2 cellular contexts compared by ENCODE assay signal in the genomic region with DNA sequence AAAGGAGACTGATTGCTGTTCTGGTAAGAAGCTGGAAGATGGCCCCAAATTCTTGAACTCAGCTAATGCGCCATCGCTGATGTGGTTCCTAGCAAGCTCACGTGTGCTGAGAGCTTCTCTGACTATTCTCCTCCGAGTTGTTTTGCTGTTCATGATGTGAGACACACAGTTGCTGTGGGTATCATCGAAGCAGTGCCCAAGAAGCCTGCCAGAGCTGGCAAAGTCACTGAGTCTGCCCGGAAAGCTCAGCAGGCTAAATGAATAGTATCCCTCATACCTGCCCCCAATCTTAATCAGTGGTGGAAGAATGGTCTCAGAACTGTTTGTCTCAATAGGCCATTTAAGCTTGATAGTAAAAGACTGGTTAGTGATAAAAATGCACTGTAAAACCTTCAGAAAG.
TF ChIP-seq lines count a peak whose summit lies in the region.

No MANE protein-coding gene starts in this region.

TF ChIP-seq in WTC11, 78 proteins besides CTCF, POLR2A, EP300 and RAD21 (continued from another document):
- TF ChIP-seq, protein P1, sequence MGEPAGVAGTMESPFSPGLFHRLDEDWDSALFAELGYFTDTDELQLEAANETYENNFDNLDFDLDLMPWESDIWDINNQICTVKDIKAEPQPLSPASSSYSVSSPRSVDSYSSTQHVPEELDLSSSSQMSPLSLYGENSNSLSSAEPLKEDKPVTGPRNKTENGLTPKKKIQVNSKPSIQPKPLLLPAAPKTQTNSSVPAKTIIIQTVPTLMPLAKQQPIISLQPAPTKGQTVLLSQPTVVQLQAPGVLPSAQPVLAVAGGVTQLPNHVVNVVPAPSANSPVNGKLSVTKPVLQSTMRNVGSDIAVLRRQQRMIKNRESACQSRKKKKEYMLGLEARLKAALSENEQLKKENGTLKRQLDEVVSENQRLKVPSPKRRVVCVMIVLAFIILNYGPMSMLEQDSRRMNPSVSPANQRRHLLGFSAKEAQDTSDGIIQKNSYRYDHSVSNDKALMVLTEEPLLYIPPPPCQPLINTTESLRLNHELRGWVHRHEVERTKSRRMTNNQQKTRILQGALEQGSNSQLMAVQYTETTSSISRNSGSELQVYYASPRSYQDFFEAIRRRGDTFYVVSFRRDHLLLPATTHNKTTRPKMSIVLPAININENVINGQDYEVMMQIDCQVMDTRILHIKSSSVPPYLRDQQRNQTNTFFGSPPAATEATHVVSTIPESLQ (CRISPR knock-in tag; IDR thresholded peaks at IDR 0.05), result no peak
- TF ChIP-seq, protein P2, sequence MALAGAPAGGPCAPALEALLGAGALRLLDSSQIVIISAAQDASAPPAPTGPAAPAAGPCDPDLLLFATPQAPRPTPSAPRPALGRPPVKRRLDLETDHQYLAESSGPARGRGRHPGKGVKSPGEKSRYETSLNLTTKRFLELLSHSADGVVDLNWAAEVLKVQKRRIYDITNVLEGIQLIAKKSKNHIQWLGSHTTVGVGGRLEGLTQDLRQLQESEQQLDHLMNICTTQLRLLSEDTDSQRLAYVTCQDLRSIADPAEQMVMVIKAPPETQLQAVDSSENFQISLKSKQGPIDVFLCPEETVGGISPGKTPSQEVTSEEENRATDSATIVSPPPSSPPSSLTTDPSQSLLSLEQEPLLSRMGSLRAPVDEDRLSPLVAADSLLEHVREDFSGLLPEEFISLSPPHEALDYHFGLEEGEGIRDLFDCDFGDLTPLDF (CRISPR knock-in tag; IDR thresholded peaks at IDR 0.05), result no peak
- no peak for TF ChIP-seq OVOL2 (CRISPR knock-in tag; IDR thresholded peaks at IDR 0.05; ENCODE audit: borderline replicate concordance)
- TF ChIP-seq, protein P3, sequence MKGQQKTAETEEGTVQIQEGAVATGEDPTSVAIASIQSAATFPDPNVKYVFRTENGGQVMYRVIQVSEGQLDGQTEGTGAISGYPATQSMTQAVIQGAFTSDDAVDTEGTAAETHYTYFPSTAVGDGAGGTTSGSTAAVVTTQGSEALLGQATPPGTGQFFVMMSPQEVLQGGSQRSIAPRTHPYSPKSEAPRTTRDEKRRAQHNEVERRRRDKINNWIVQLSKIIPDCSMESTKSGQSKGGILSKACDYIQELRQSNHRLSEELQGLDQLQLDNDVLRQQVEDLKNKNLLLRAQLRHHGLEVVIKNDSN (CRISPR knock-in tag; IDR thresholded peaks at IDR 0.05), result no peak
- no peak for TF ChIP-seq ZBTB21 (CRISPR knock-in tag; IDR thresholded peaks at IDR 0.05; ENCODE audit: borderline replicate concordance)
- TF ChIP-seq ZNF671 (CRISPR knock-in tag; IDR thresholded peaks at IDR 0.05), result no peak
- TF ChIP-seq, protein P4, sequence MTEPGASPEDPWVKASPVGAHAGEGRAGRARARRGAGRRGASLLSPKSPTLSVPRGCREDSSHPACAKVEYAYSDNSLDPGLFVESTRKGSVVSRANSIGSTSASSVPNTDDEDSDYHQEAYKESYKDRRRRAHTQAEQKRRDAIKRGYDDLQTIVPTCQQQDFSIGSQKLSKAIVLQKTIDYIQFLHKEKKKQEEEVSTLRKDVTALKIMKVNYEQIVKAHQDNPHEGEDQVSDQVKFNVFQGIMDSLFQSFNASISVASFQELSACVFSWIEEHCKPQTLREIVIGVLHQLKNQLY (CRISPR knock-in tag; IDR thresholded peaks at IDR 0.05), result no peak
- no peak for TF ChIP-seq ZNF416 (CRISPR knock-in tag; IDR thresholded peaks at IDR 0.05)
- TF ChIP-seq ZNF317 (CRISPR knock-in tag; IDR thresholded peaks at IDR 0.05; ENCODE audit: borderline replicate concordance, low read depth), result no peak

TF ChIP-seq in H1, 55 proteins besides CTCF, POLR2A, EP300 and RAD21 (continued from another document):
- TF ChIP-seq, protein P5, sequence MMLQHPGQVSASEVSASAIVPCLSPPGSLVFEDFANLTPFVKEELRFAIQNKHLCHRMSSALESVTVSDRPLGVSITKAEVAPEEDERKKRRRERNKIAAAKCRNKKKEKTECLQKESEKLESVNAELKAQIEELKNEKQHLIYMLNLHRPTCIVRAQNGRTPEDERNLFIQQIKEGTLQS (IDR thresholded peaks at IDR 0.05; ENCODE audit: insufficient read depth, low read depth, low read length), result no peak
- TF ChIP-seq TBP (IDR thresholded peaks at IDR 0.05; ENCODE audit: low read depth, low read length) (no peak), SIRT6 (IDR thresholded peaks at IDR 0.05; ENCODE audit: low read length) (no peak), SP2 (IDR thresholded peaks at IDR 0.05; ENCODE audit: low read length) (no peak), TCF12 (IDR thresholded peaks at IDR 0.05; ENCODE audit: low read depth, low read length) (no peak), PHF8 (conservative IDR thresholded peaks at IDR 0.05; ENCODE audit: low read depth, low read length) (no peak)
- TF ChIP-seq, protein P6, sequence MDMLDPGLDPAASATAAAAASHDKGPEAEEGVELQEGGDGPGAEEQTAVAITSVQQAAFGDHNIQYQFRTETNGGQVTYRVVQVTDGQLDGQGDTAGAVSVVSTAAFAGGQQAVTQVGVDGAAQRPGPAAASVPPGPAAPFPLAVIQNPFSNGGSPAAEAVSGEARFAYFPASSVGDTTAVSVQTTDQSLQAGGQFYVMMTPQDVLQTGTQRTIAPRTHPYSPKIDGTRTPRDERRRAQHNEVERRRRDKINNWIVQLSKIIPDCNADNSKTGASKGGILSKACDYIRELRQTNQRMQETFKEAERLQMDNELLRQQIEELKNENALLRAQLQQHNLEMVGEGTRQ (IDR thresholded peaks at IDR 0.05; ENCODE audit: low read length), result no peak
